Comparison of ENCODE assay signal across 20 cellular contexts in the genomic region with DNA sequence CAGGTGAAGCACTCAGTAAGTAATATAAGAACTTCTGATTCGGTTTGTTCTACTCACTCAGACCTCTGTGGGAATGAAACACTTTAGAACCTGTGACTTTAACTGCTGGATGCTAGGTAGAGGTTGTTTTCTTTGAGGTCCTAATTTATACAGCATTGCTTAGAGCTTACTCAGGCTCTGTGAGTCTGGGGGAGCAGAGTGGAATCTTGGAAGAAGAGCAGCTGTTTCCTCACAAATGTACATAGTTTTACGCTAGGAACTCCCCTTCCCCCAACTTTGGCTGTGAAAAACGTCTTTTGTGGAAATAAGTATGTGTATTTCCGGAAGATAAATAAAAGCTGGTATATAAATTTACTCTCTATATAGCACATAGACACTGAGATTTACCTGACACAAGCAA.
"Had no signal": no experiment of that assay in that cellular context is flagged by ENCODE, and none has a peak within 500 bp of the region (broad histone marks: within the 10 kb centered on the region; RNA-seq: fewer than 3 reads in every experiment).

No MANE protein-coding gene starts in this region.

- H3K9ac ChIP-seq: parathyroid adenoma had no signal

- H3K27ac Mint-ChIP-seq: dendritic cell treated with granulocyte-macrophage colony-stimulating factor and Interleukin-4, amounts not matched to agents 40 ng/mL and 50 ng/mL, for 4 days; mesothelial cell of epicardium; natural killer cell; stimulated activated effector memory CD8-positive, alpha-beta T cell treated with anti-CD3 and anti-CD28 coated beads, Interleukin-12 subunit alpha, Interleukin-12 subunit beta, amount 100 ng/mL, for 72 hours had no signal

- H3K36me3 ChIP-seq: esophagus squamous epithelium, gastroesophageal sphincter, prostate gland, right lobe of liver, suprapubic skin, thyroid gland, upper lobe of left lung, uterus had no signal

- H3K4me1 ChIP-seq: parathyroid adenoma, prostate gland, right lobe of liver, thyroid gland, upper lobe of left lung, uterus had no signal

- H3K27ac ChIP-seq: esophagus squamous epithelium, gastroesophageal sphincter, parathyroid adenoma, prostate gland, right lobe of liver, suprapubic skin, thyroid gland, upper lobe of left lung, uterus had no signal

- H3K36me3 Mint-ChIP-seq: natural killer cell; stimulated activated effector memory CD8-positive, alpha-beta T cell treated with anti-CD3 and anti-CD28 coated beads, Interleukin-12 subunit alpha, Interleukin-12 subunit beta, amount 100 ng/mL, for 72 hours had no signal

- H3K4me1 Mint-ChIP-seq: mesothelial cell of epicardium; natural killer cell; stimulated activated effector memory CD8-positive, alpha-beta T cell treated with anti-CD3 and anti-CD28 coated beads, Interleukin-12 subunit alpha, Interleukin-12 subunit beta, amount 100 ng/mL, for 72 hours had no signal

- H3K9me3 ChIP-seq: esophagus squamous epithelium, gastroesophageal sphincter, prostate gland, right lobe of liver, suprapubic skin, thyroid gland, upper lobe of left lung, uterus had no signal

- H2AFZ ChIP-seq: parathyroid adenoma had no signal

- H3K79me2 ChIP-seq: parathyroid adenoma had no signal

- ATAC-seq: gastroesophageal sphincter; left lobe of liver; natural killer cell; right lobe of liver; stimulated activated effector memory CD8-positive, alpha-beta T cell treated with anti-CD3 and anti-CD28 coated beads, Interleukin-12 subunit alpha, Interleukin-12 subunit beta, amount 100 ng/mL, for 72 hours; stimulated activated naive CD8-positive, alpha-beta T cell treated with anti-CD3 and anti-CD28 coated beads, Interleukin-15, Interleukin-2, amounts not matched to agents 100 U/mL and 50 U/mL, for 24 hours had no signal

- H3K4me3 ChIP-seq: esophagus squamous epithelium, gastroesophageal sphincter, prostate gland, right lobe of liver, suprapubic skin, thyroid gland, upper lobe of left lung, uterus had no signal

- H3K4me3 Mint-ChIP-seq: dendritic cell treated with granulocyte-macrophage colony-stimulating factor and Interleukin-4, amounts not matched to agents 40 ng/mL and 50 ng/mL, for 4 days; mesothelial cell of epicardium; natural killer cell; stimulated activated effector memory CD8-positive, alpha-beta T cell treated with anti-CD3 and anti-CD28 coated beads, Interleukin-12 subunit alpha, Interleukin-12 subunit beta, amount 100 ng/mL, for 72 hours had no signal

- H3K27me3 Mint-ChIP-seq: dendritic cell treated with granulocyte-macrophage colony-stimulating factor and Interleukin-4, amounts not matched to agents 40 ng/mL and 50 ng/mL, for 4 days had no signal

- DNase-seq: esophagus squamous epithelium; foreskin fibroblast; kidney glomerular epithelial cell; natural killer cell; retina; right lobe of liver; stimulated activated CD4-positive, alpha-beta T cell treated with anti-CD3 and anti-CD28 coated beads, Interleukin-4, amount 100 ng/mL, for 1 hour; stimulated activated CD8-positive, alpha-beta memory T cell treated with anti-CD3 and anti-CD28 coated beads, Interleukin-4, amount 100 ng/mL, for 48 hours; stimulated activated naive CD8-positive, alpha-beta T cell treated with anti-CD3 and anti-CD28 coated beads, Interleukin-15, Interleukin-2, amounts not matched to agents 100 U/mL and 50 U/mL, for 24 hours; thyroid gland; upper lobe of left lung; uterus had no signal

- H3K27me3 ChIP-seq: esophagus squamous epithelium, gastroesophageal sphincter, right lobe of liver, suprapubic skin, thyroid gland, upper lobe of left lung, uterus had no signal
